In genomic region chr20:5085380-5085779, GRCh38 we compare ENCODE assay signal across 17 cellular contexts. TPM values are rescaled to one million over a fixed set of nuclear protein-coding genes. Genes with fewer than 3 reads are reported as not detected.
DNase-seq lines count a peak whose midpoint lies in the region; ATAC-seq and TF ChIP-seq lines count a peak whose summit lies in the region.
"Had no signal": no experiment of that assay in that cellular context is flagged by ENCODE, and none has a peak within 500 bp of the region (broad histone marks: within the 10 kb centered on the region; RNA-seq: fewer than 3 reads in every experiment).

No MANE protein-coding gene starts in this region.

- intact Hi-C loops in spleen (cut with DNase I; ENCODE audit: low total_unique reads), result no loop called here

- no peaks in the 10 kb centered on the region for H3K27me3 ChIP-seq in GM23338 (ENCODE audit: insufficient read depth)
- H3K27me3 ChIP-seq in spleen (replicated peaks in 1 of 7), result no peaks in the 10 kb centered on the region
- H3K27me3 ChIP-seq in H7 (ENCODE audit: control insufficient read depth, insufficient read depth, low read length), result no peaks in the 10 kb centered on the region
- H3K27me3 ChIP-seq in hepatocyte, result no peaks in the 10 kb centered on the region

- peaks cover 6% of the 10 kb centered on the region for H3K27me3 Mint-ChIP-seq in GM23338 (ENCODE audit: insufficient read depth, low read depth, poor library complexity)
- H3K27me3 Mint-ChIP-seq in endothelial cell (ENCODE audit: unreplicated experiment), result no peaks in the 10 kb centered on the region
- H3K27me3 Mint-ChIP-seq: CD4-positive, alpha-beta memory T cell had no signal

- no peak overlapping the region for H3K4me3 Mint-ChIP-seq in GM23338
- H3K4me3 Mint-ChIP-seq in endothelial cell (ENCODE audit: unreplicated experiment), result no peak overlapping the region
- H3K4me3 Mint-ChIP-seq: CD4-positive, alpha-beta memory T cell had no signal

- H3F3A ChIP-seq in GM23338 (replicated peaks; ENCODE audit: low read depth), result no peaks in the 10 kb centered on the region

- 26 to 63% (median 42%) methylated on average over 4 of the region's 4 CpGs for WGBS in spleen, 5 donors
- WGBS in hepatocyte (ENCODE audit: low lambda C conversion rate, missing lambda C conversion rate), result 84% methylated on average over 4 of the region's 4 CpGs

- ATAC-seq in GM23338, result no peak
- ATAC-seq: activated CD4-positive, CD25-positive, alpha-beta regulatory T cell treated with anti-CD3 and anti-CD28 coated beads, Interleukin-2, amount 50 U/mL, for 24 hours; activated naive CD4-positive, alpha-beta T cell treated with anti-CD3 and anti-CD28 coated beads, Interleukin-2, amount 50 U/mL, for 72 hours had no signal

- no peak for TF ChIP-seq POLR2A in spleen (IDR thresholded peaks at IDR 0.05)

- H3K9me2 ChIP-seq in GM23338 (ENCODE audit: insufficient read depth) (no peaks in the 10 kb centered on the region), hepatocyte (replicated peaks; ENCODE audit: insufficient read depth) (no peaks in the 10 kb centered on the region)

- no peak overlapping the region for H3K4me3 ChIP-seq in GM23338
- peak overlapping the region in 1 of 8 donors; percentile 50 for H3K4me3 ChIP-seq in spleen
- no peak overlapping the region for H3K4me3 ChIP-seq in H7 (ENCODE audit: insufficient read depth, low read depth, low read length)
- no peak overlapping the region for H3K4me3 ChIP-seq in hepatocyte

- H3K36me3 ChIP-seq in GM23338 (ENCODE audit: insufficient read depth), result no peaks in the 10 kb centered on the region
- no peaks in the 10 kb centered on the region for H3K36me3 ChIP-seq in spleen
- no peaks in the 10 kb centered on the region for H3K36me3 ChIP-seq in H7 (replicated peaks; ENCODE audit: control insufficient read depth, insufficient read depth, low read length)
- no peaks in the 10 kb centered on the region for H3K36me3 ChIP-seq in hepatocyte (replicated peaks; ENCODE audit: insufficient read depth, low read depth)

- no peaks in the 10 kb centered on the region for H3K79me2 ChIP-seq in GM23338 (replicated peaks; ENCODE audit: insufficient read depth)
- no peaks in the 10 kb centered on the region for H3K79me2 ChIP-seq in hepatocyte

- H2AFZ ChIP-seq in GM23338 (no peak overlapping the region), hepatocyte (no peak overlapping the region)

- H3K27ac ChIP-seq in GM23338 (ENCODE audit: low read depth), result no peak overlapping the region
- peak overlapping the region in 7 of 8 donors; percentile 41 to 85 (median 68) for H3K27ac ChIP-seq in spleen
- no peak overlapping the region for H3K27ac ChIP-seq in hepatocyte

- TF ChIP-seq CTCF in GM23338 (conservative IDR thresholded peaks at IDR 0.05; ENCODE audit: low read depth in 2 of 2) (no peak), endothelial cell (IDR thresholded peaks at IDR 0.05; ENCODE audit: unreplicated experiment) (no peak), spleen (IDR thresholded peaks at IDR 0.05 in 8 of 11, conservative IDR thresholded peaks at IDR 0.05 in 3 of 11) (no peak), hepatocyte (IDR thresholded peaks at IDR 0.05; ENCODE audit: poor library complexity) (no peak)

- no peaks in the 10 kb centered on the region for H3K36me3 Mint-ChIP-seq in GM23338 (ENCODE audit: low read depth)
- H3K36me3 Mint-ChIP-seq in endothelial cell (ENCODE audit: low read depth, unreplicated experiment), result no peaks in the 10 kb centered on the region
- H3K36me3 Mint-ChIP-seq: CD4-positive, alpha-beta memory T cell had no signal

- H3K27ac Mint-ChIP-seq in GM23338, result peak overlapping the region; percentile 44
- peak overlapping the region; percentile 75 for H3K27ac Mint-ChIP-seq in endothelial cell (ENCODE audit: unreplicated experiment)
- H3K27ac Mint-ChIP-seq: CD4-positive, alpha-beta memory T cell had no signal

- H3K4me1 ChIP-seq in GM23338 (ENCODE audit: insufficient read depth) (no peaks in the 10 kb centered on the region), spleen (peaks cover 0 to 58% (median 38%) of the 10 kb centered on the region in 6 donors), hepatocyte (ENCODE audit: insufficient read depth) (no peaks in the 10 kb centered on the region)

- H3K9me3 Mint-ChIP-seq in GM23338 (no peaks in the 10 kb centered on the region), endothelial cell (ENCODE audit: unreplicated experiment) (no peaks in the 10 kb centered on the region)
- H3K9me3 Mint-ChIP-seq: activated naive CD4-positive, alpha-beta T cell treated with anti-CD3 and anti-CD28 coated beads, Interleukin-2, amount 50 U/mL, for 72 hours; CD4-positive, alpha-beta memory T cell had no signal

- H3K9me3 ChIP-seq in spleen (no peaks in the 10 kb centered on the region), hepatocyte (ENCODE audit: low read depth) (no peaks in the 10 kb centered on the region)

- H3K4me1 Mint-ChIP-seq in GM23338 (peaks cover 4% of the 10 kb centered on the region; the same call in 2 of the 3 replicates), endothelial cell (ENCODE audit: unreplicated experiment) (peaks cover 19% of the 10 kb centered on the region)

- H3K4me2 ChIP-seq in GM23338, result no peak overlapping the region
- H3K4me2 ChIP-seq in hepatocyte, result no peak overlapping the region

- H4K20me1 ChIP-seq in GM23338 (replicated peaks; ENCODE audit: insufficient read depth) (peaks cover 3% of the 10 kb centered on the region; the same call in 1 of the 2 replicates), hepatocyte (ENCODE audit: insufficient read depth, poor library complexity, severe bottlenecking) (no peaks in the 10 kb centered on the region)

- DNase-seq in GM23338 (ENCODE audit: low spot score) (no peak), NOMO-1 treated with DMSO at 0.1 percent for 48 hours (lab: John Stamatoyannopoulos, UW; ENCODE audit: unreplicated experiment) (peak; percentile 50), endothelial cell (ENCODE audit: low spot score) (no peak), spleen (peak; percentile 80), H7 (no peak), ecto neural progenitor cell (ENCODE audit: low spot score) (no peak), hepatocyte (ENCODE audit: low spot score) (no peak)
- DNase-seq: activated CD8-positive, alpha-beta memory T cell treated with anti-CD3 and anti-CD28 coated beads, Interleukin-2, amount 50 U/mL, for 4 hours; CD4-positive, alpha-beta memory T cell; effector memory CD4-positive, alpha-beta T cell; mesendoderm; NCI-H1436 treated with DMSO at 0.1 percent for 48 hours; NCI-H446 treated with DMSO at 0.1 percent for 48 hours; occipital lobe; stimulated activated naive CD4-positive, alpha-beta T cell treated with Interleukin-2 at 50 U/mL for 16 hours had no signal

TF ChIP-seq in GM23338, 12 proteins besides CTCF, POLR2A, EP300 and RAD21 (continues in another document):
- no peak for TF ChIP-seq NANOG (IDR thresholded peaks at IDR 0.05; ENCODE audit: borderline replicate concordance)
- no peak for TF ChIP-seq POLR2AphosphoS5 (IDR thresholded peaks at IDR 0.05; ENCODE audit: low read depth)

RNA-seq across cellular contexts. Expression of gene TMEM230, which starts 27.5 kb away (rescaled TPM):
- 93.4 and 102 TPM in 2 replicates for total RNA-seq in GM23338 (2014; rRNA removed; shearing (Covaris generic))
- polyA plus RNA-seq in GM23338 (2016; fragmentation: Nextera tagmentation; extraction: Ambion mirVana), result 110 and 113 TPM in 2 replicates
- 62.2 TPM for total RNA-seq in endothelial cell (ENCODE audit: unreplicated experiment)
- total RNA-seq in spleen, result 10 to 100 TPM; 62.5 to 83.7 (median 75.1) TPM
- polyA plus RNA-seq in spleen, result 100 to 1,000 TPM; 112 to 131 (median 123) TPM
- 119 and 138 TPM in 2 replicates for total RNA-seq in H7 (2014; rRNA removed; shearing (Covaris generic))
- 116 and 117 TPM in 2 replicates for total RNA-seq in hepatocyte
- 130 and 136 TPM in 2 replicates for polyA plus RNA-seq in hepatocyte

RNA-seq across cellular contexts. Expression of gene PCNA, which starts 34.4 kb away (rescaled TPM):
- total RNA-seq in GM23338 (2014; rRNA removed; shearing (Covaris generic)), result 413 and 428 TPM in 2 replicates
- 349 and 353 TPM in 2 replicates for polyA plus RNA-seq in GM23338 (2016; fragmentation: Nextera tagmentation; extraction: Ambion mirVana)
- 77.1 TPM for total RNA-seq in endothelial cell (ENCODE audit: unreplicated experiment)
- 10 to 100 TPM; 39.6 to 81.5 (median 45.9) TPM for total RNA-seq in spleen
- 100 to 1,000 TPM in 1 of 3 donors, 10 to 100 TPM in 2; 45.6 to 106 (median 90.0) TPM for polyA plus RNA-seq in spleen
- total RNA-seq in H7 (2014; rRNA removed; shearing (Covaris generic)), result 294 and 304 TPM in 2 replicates
- total RNA-seq in hepatocyte, result 83.3 and 85.6 TPM in 2 replicates
- 38.0 and 47.2 TPM in 2 replicates for polyA plus RNA-seq in hepatocyte

RNA-seq across cellular contexts. Expression of gene CDS2, which starts 41.4 kb away (rescaled TPM):
- 40.1 and 40.8 TPM in 2 replicates for total RNA-seq in GM23338 (2014; rRNA removed; shearing (Covaris generic))
- polyA plus RNA-seq in GM23338 (2016; fragmentation: Nextera tagmentation; extraction: Ambion mirVana) (16.8 and 17.5 TPM in 2 replicates), spleen (10 to 100 TPM in 1 of 3 donors, 1 to 10 TPM in 2; 6.9 to 10.7 (median 9.1) TPM), hepatocyte (36.6 and 48.9 TPM in 2 replicates)
- total RNA-seq in endothelial cell (ENCODE audit: unreplicated experiment) (130 TPM), spleen (10 to 100 TPM; 33.1 to 61.8 (median 45.5) TPM), hepatocyte (27.0 and 32.3 TPM in 2 replicates)
- 25.1 and 27.5 TPM in 2 replicates for total RNA-seq in H7 (2014; rRNA removed; shearing (Covaris generic))

Comparison
In these comparisons a context has a peak if more than half of its experiments do, and no peak if none do; other contexts are left out.
1. DNase-seq: peak in NOMO-1 treated with DMSO at 0.1 percent for 48 hours (single experiment) and spleen (single experiment); none in GM23338 (single experiment), endothelial cell (single experiment), H7 (single experiment), ecto neural progenitor cell (single experiment) and hepatocyte (single experiment).
2. H3K27ac ChIP-seq: peak in spleen (7 of 8); none in GM23338 (single experiment) and hepatocyte (single experiment).